ENCODE assay signal across 21 cellular contexts in the genomic region with DNA sequence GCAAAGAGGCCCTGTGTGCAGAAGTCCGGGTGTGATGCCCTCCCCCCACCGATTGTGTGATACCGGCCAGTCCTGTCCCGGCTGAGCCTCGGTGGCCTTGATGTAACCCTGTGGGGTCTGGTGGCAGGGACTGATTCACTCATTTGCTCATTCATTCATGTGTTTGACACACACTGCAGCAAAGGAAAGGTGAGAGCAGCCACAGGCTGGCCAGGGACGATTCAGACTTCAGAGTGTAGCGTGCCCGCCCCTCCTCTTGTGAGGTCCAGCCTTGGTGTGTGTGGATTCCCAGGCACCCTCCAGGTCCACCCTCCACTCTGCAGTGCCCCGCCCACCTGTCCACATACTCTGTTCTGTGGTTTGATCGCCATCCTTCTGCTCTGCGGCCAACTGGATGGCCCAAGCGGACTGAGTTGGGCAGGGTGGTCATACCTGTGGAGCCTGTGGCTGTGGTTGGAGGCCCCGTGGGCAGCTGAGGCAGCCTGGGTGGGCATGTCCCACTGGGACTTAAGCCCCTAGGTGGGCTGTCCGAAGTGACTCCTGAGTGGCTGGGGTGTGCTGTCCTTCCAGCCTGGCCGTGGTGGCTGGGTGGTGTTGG. TPM values are rescaled to one million over a fixed set of nuclear protein-coding genes. Genes with fewer than 3 reads are reported as not detected.
"Had no signal": no experiment of that assay in that cellular context is flagged by ENCODE, and none has a peak within 500 bp of the region (broad histone marks: within the 10 kb centered on the region; RNA-seq: fewer than 3 reads in every experiment).

No MANE protein-coding gene starts in this region.

- DNase-seq: activated B cell treated with CpG ODN at 0.5 μM for 24 hours; activated CD4-positive, alpha-beta T cell treated with anti-CD3 and anti-CD28 coated beads for 48 hours; activated CD8-positive, alpha-beta T cell treated with anti-CD3 and anti-CD28 coated beads for 36 hours; activated naive CD4-positive, alpha-beta T cell treated with Interleukin-2 at 50 U/mL for 16 hours; activated T-cell treated with anti-CD3 and anti-CD28 coated beads, Interleukin-2, amount 50 U/mL, for 72 hours; adrenal gland; islet precursor cell; left lung; mammary epithelial cell; naive B cell; retina; stimulated activated CD4-positive, alpha-beta T cell treated with anti-CD3 and anti-CD28 coated beads, Interleukin-2, amount 100 ng/mL, for 48 hours; stimulated activated naive CD4-positive, alpha-beta T cell had no signal

- H3K9me3 Mint-ChIP-seq: activated B cell treated with CpG ODN at 0.5 μM for 24 hours; activated CD8-positive, alpha-beta T cell treated with anti-CD3 and anti-CD28 coated beads for 36 hours; activated T-cell treated with anti-CD3 and anti-CD28 coated beads, Interleukin-2, amount 50 U/mL, for 72 hours; naive B cell had no signal

- H3K27ac Mint-ChIP-seq: activated B cell treated with CpG ODN at 0.5 μM for 24 hours; activated T-cell treated with anti-CD3 and anti-CD28 coated beads, Interleukin-2, amount 50 U/mL, for 72 hours had no signal

- FAIRE-seq: endometrium, TTC549 had no signal

- ATAC-seq: activated CD8-positive, alpha-beta T cell treated with anti-CD3 and anti-CD28 coated beads for 36 hours; activated T-cell treated with anti-CD3 and anti-CD28 coated beads, Interleukin-2, amount 50 U/mL, for 72 hours; left lung had no signal

- H3K27me3 ChIP-seq: adrenal gland, cardiac muscle cell, left lung, neutrophil, vagina had no signal

- H3K36me3 ChIP-seq: adrenal gland, cardiac muscle cell, left lung, neutrophil, tibial nerve, vagina had no signal

- H3K27me3 Mint-ChIP-seq: activated B cell treated with CpG ODN at 0.5 μM for 24 hours; activated CD8-positive, alpha-beta T cell treated with anti-CD3 and anti-CD28 coated beads for 36 hours; naive B cell had no signal

- H3K4me3 ChIP-seq: adrenal gland, cardiac muscle cell, left lung, tibial nerve, vagina had no signal

- H3K79me2 ChIP-seq: parathyroid adenoma had no signal

- H3K27ac ChIP-seq: adrenal gland, cardiac muscle cell, left lung, neutrophil, parathyroid adenoma, tibial nerve, vagina had no signal

- H2AFZ ChIP-seq: parathyroid adenoma had no signal

- H3K9ac ChIP-seq: parathyroid adenoma had no signal

- H3K36me3 Mint-ChIP-seq: naive B cell had no signal

- H3K9me3 ChIP-seq: adrenal gland, left lung, neutrophil, tibial nerve, vagina had no signal

RNA-seq across cellular contexts. Expression of gene CCDC188, which starts 58.0 kb away (rescaled TPM):
- total RNA-seq: activated B cell treated with CpG ODN at 0.5 μM for 24 hours; activated CD8-positive, alpha-beta T cell treated with anti-CD3 and anti-CD28 coated beads for 36 hours; activated T-cell treated with anti-CD3 and anti-CD28 coated beads, Interleukin-2, amount 50 U/mL, for 72 hours; cardiac muscle cell; T-helper 1 cell treated with Interleukin-12 subunit alpha and Interleukin-12 subunit beta and Interleukin-4 antibody, amounts not matched to agents 30 ng/mL and 1 ng/mL, for 36 hours; vagina had no signal
- polyA plus RNA-seq: cardiac muscle cell had no signal

RNA-seq across cellular contexts. Expression of gene RTN4R, which starts 59.3 kb away (rescaled TPM):
- total RNA-seq: activated B cell treated with CpG ODN at 0.5 μM for 24 hours had no signal
